Comparison of ENCODE assay signal across 8 cellular contexts in the genomic region with DNA sequence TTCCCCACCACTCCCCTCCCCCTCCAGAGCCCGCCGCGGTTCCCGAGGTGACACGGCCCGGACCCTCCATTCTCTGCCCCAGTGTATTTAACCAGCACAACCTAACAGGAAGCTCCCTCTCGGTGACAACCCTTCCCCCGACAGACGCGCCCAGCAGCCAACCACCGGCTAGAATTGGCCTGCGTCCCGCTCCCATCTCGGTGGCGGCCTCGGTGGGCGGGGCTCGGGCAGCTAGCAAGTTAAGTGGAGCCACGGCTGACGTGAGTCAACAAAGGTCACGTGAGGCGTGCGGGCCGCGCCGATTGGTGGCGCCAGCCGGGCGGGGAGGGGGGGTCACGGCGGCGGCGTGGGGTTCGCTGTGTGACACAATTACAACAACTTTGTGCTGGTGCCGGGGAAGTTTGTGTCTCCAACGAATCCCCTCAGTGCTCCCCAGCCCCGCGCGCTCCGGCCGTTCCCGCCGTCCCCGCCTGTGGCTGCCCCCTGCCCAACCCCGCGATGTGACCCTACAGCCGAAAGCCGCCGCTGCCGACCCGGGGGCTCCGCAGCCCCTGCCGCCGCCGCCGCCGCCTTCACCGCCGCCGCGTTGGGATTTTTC. TPM values are rescaled to one million over a fixed set of nuclear protein-coding genes. Genes with fewer than 3 reads are reported as not detected.
DNase-seq lines count a peak whose midpoint lies in the region; ATAC-seq and TF ChIP-seq lines count a peak whose summit lies in the region.

Gene KDM6A, plus strand, starts transcription at position 372 of the 598 bp plus-strand sequence. CDS start 364 bp downstream, outside the sequence.

- H3K4me1 ChIP-seq in PC-3 (ENCODE audit: insufficient read depth, low read length) = peaks cover 8% of the 10 kb centered on the region; the same call in 1 of the 2 replicates
- peaks cover 6 to 7% of the 10 kb centered on the region in 2 donors for H3K4me1 ChIP-seq in mucosa of rectum (ENCODE audit: control insufficient read depth in 2 of 2, insufficient read depth in 2 of 2, low read length in 2 of 2)

- H3K27me3 ChIP-seq in PC-3 (ENCODE audit: low read length) (no peaks in the 10 kb centered on the region), mucosa of rectum (ENCODE audit: control insufficient read depth in 2 of 2, insufficient read depth in 2 of 2, low read length in 2 of 2) (no peaks in the 10 kb centered on the region)

- H3K4me3 ChIP-seq in PC-3 (ENCODE audit: low read length) = peak within 1 kb of the TSS; percentile 99
- peak within 1 kb of the TSS; percentile 83 to 87 for H3K4me3 ChIP-seq in mucosa of rectum (ENCODE audit: low read length in 2 of 2)

- no peaks in the 10 kb centered on the region for H3K9me3 Mint-ChIP-seq in activated T-cell treated with anti-CD3 and anti-CD28 coated beads, Interleukin-2, amount 50 U/mL, for 24 hours

- BruUV-seq in PC-3 (replicated peaks; lab: Mats Ljungman, UMichigan) = no TSS peak

- no peaks in the 10 kb centered on the region for H3K27me3 Mint-ChIP-seq in activated T-cell treated with anti-CD3 and anti-CD28 coated beads, Interleukin-2, amount 50 U/mL, for 24 hours

- CTCF ChIA-PET in PC-3 (lab: Charles Lee) = interaction anchor here (0.6 to 0.8 kb wide), 2 partner anchors 852 to 914 kb away, joined by 5 to 9 read pairs; no protein-coding TSS in a partner anchor

- peaks cover 35% of the 10 kb centered on the region for H3K4me1 Mint-ChIP-seq in activated T-cell treated with anti-CD3 and anti-CD28 coated beads, Interleukin-2, amount 50 U/mL, for 24 hours (ENCODE audit: low read depth)

- H3K9ac ChIP-seq in PC-3 (ENCODE audit: low read length) (peak within 1 kb of the TSS; percentile 97), mucosa of rectum (ENCODE audit: low read depth in 1 of 2, low read length in 2 of 2) (peak within 1 kb of the TSS; percentile 82 to 96)

- no peak for TF ChIP-seq CTCF in PC-3 (conservative IDR thresholded peaks at IDR 0.05; ENCODE audit: low read depth, low read length)

- H3F3A ChIP-seq in PC-3 (ENCODE audit: low read length, unreplicated experiment) = no peaks in the 10 kb centered on the region

- H2AFZ ChIP-seq in PC-3 (ENCODE audit: low read length) = peak within 1 kb of the TSS; percentile 81

- H3K9me3 ChIP-seq in PC-3 (ENCODE audit: low read length) (no peaks in the 10 kb centered on the region), mucosa of rectum (ENCODE audit: control insufficient read depth in 2 of 2, low read length in 2 of 2) (no peaks in the 10 kb centered on the region)

- TF ChIP-seq RAD21 in Ishikawa (IDR thresholded peaks at IDR 0.05; ENCODE audit: low read depth) = no peak

- DNase-seq in DMS114 treated with DMSO at 0.1 percent for 48 hours (lab: John Stamatoyannopoulos, UW; ENCODE audit: unreplicated experiment) (peak; percentile 86), PC-3 (peak; percentile 95), erythroblast (lab: John Stamatoyannopoulos, UW) (peak; percentile 98)
- peak; percentile 99 for DNase-seq in activated T-cell treated with anti-CD3 and anti-CD28 coated beads, Interleukin-2, amount 50 U/mL, for 24 hours
- DNase-seq in stimulated activated CD8-positive, alpha-beta memory T cell treated with anti-CD3 and anti-CD28 coated beads, Interleukin-4, amount 100 ng/mL, for 48 hours = peak; percentile 94

- TF ChIP-seq POLR2A in erythroblast (IDR thresholded peaks at IDR 0.05; ENCODE audit: low read length) = peak; percentile 54

- peaks cover 22% of the 10 kb centered on the region for H4K20me1 ChIP-seq in PC-3 (ENCODE audit: low read length)

- ATAC-seq in GM21576 (IDR thresholded peaks at IDR 0.05; ENCODE audit: unreplicated experiment) (peak; percentile 90), PC-3 (peak; percentile 88)

- H3K4me2 ChIP-seq in PC-3 (ENCODE audit: low read length) = peak within 1 kb of the TSS; percentile 98

- peaks cover 19% of the 10 kb centered on the region for H3K36me3 Mint-ChIP-seq in activated T-cell treated with anti-CD3 and anti-CD28 coated beads, Interleukin-2, amount 50 U/mL, for 24 hours (ENCODE audit: low read depth)

- peaks cover 66% of the 10 kb centered on the region for H3K79me2 ChIP-seq in PC-3 (ENCODE audit: low read length)

- POLR2A ChIA-PET in PC-3 (lab: Charles Lee; ENCODE audit: unreplicated experiment) = interaction anchor here (0.6 to 0.7 kb wide), 4 partner anchors 26 to 444 kb away, joined by 3 to 7 read pairs (median 4); no protein-coding TSS in a partner anchor

- peak within 1 kb of the TSS; percentile 82 for H3K27ac ChIP-seq in PC-3 (ENCODE audit: low read length)
- H3K27ac ChIP-seq in mucosa of rectum (ENCODE audit: low read depth in 2 of 2, low read length in 2 of 2) = peak within 1 kb of the TSS; percentile 98 to 99

- no peaks in the 10 kb centered on the region for H3K9me2 ChIP-seq in PC-3 (replicated peaks; ENCODE audit: low read length)

- H3K4me3 Mint-ChIP-seq in activated T-cell treated with anti-CD3 and anti-CD28 coated beads, Interleukin-2, amount 50 U/mL, for 24 hours = peak within 1 kb of the TSS; percentile 97

- intact Hi-C loops in PC-3 (cut with micrococcal nuclease) = loop anchor here (5.0 kb wide), 3 partner anchors 69 to 331 kb away; partner anchors contain the start of gene FUNDC1

- TF ChIP-seq EP300 in Ishikawa (IDR thresholded peaks at IDR 0.05; ENCODE audit: borderline replicate concordance) = no peak

- H3K36me3 ChIP-seq in PC-3 (ENCODE audit: low read depth, low read length) (0 out of 2 replicates have a peak, but pooled peaks cover 5% of the 10 kb centered on the region), mucosa of rectum (ENCODE audit: control insufficient read depth in 2 of 2, insufficient read depth in 2 of 2, low read length in 2 of 2) (no peaks in the 10 kb centered on the region)

- peak within 1 kb of the TSS; percentile 99 for H3K27ac Mint-ChIP-seq in activated T-cell treated with anti-CD3 and anti-CD28 coated beads, Interleukin-2, amount 50 U/mL, for 24 hours

TF ChIP-seq in Ishikawa, 13 proteins besides CTCF, POLR2A, EP300 and RAD21:
- TF ChIP-seq TAF1 (IDR thresholded peaks at IDR 0.05; ENCODE audit: low read depth) = peak; percentile 57
- TF ChIP-seq, protein P1, sequence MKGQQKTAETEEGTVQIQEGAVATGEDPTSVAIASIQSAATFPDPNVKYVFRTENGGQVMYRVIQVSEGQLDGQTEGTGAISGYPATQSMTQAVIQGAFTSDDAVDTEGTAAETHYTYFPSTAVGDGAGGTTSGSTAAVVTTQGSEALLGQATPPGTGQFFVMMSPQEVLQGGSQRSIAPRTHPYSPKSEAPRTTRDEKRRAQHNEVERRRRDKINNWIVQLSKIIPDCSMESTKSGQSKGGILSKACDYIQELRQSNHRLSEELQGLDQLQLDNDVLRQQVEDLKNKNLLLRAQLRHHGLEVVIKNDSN (IDR thresholded peaks at IDR 0.05) = peak; percentile 98
- peak; percentile 69; the same call in 1 of the 2 replicates for TF ChIP-seq CREB1 (IDR thresholded peaks at IDR 0.05; ENCODE audit: low read depth)
- TF ChIP-seq YY1 (IDR thresholded peaks at IDR 0.05; ENCODE audit: low read depth) = peak; percentile 60; the same call in 1 of the 2 replicates
- TF ChIP-seq TEAD4 (IDR thresholded peaks at IDR 0.05) = no peak
- no peak for TF ChIP-seq ZBTB7A (IDR thresholded peaks at IDR 0.05; ENCODE audit: low read depth)

RNA-seq across cellular contexts. Expression of gene KDM6A, which starts in this region (rescaled TPM):
- total RNA-seq in PC-3 (2014; rRNA removed) = 27.2 and 31.3 TPM in 2 replicates

Comparison
In these comparisons a context has a peak if more than half of its experiments do, and no peak if none do; other contexts are left out.
1. Peak in every context shown above with its lines: DNase-seq, ATAC-seq, H3K4me3 ChIP-seq and H3K27ac ChIP-seq.